ENCODE assay signal across 32 cellular contexts in genomic region chr14:56875104-56875675, GRCh38.
"Had no signal": no experiment of that assay in that cellular context is flagged by ENCODE, and none has a peak within 500 bp of the region (broad histone marks: within the 10 kb centered on the region; RNA-seq: fewer than 3 reads in every experiment).

No MANE protein-coding gene starts in this region.

- H3K4me3 Mint-ChIP-seq: activated B cell treated with CpG ODN at 0.5 μM for 24 hours; activated CD4-positive, alpha-beta memory T cell treated with anti-CD3 and anti-CD28 coated beads for 36 hours; activated CD4-positive, alpha-beta T cell treated with anti-CD3 and anti-CD28 coated beads, Interleukin-2, amount 10 ng/mL, durations not matched to agents 24 days and 14 days; activated naive CD4-positive, alpha-beta T cell treated with anti-CD3 and anti-CD28 coated beads for 36 hours; activated naive CD8-positive, alpha-beta T cell treated with anti-CD3 and anti-CD28 coated beads for 36 hours; activated T-cell treated with anti-CD3 and anti-CD28 coated beads, Interleukin-2, amount 50 U/mL, for 24 hours; activated T-helper 1 cell treated with anti-CD3 and anti-CD28 coated beads, Interleukin-12 subunit alpha, Interleukin-12 subunit beta, Interleukin-2, Interleukin-4 antibody, amounts not matched to agents 30 ng/mL and 10 ng/mL and 1 ng/mL, durations not matched to agents 14 hours and 24 hours and 36 hours; activated T-helper 17 cell treated with anti-CD3 and anti-CD28 coated beads, Interleukin-2, amount 50 U/mL, for 72 hours; T-helper 1 cell treated with Interleukin-12 subunit alpha and Interleukin-12 subunit beta and Interleukin-4 antibody, amounts not matched to agents 30 μg/mL and 1 μg/mL, for 36 hours; T-helper 2 cell treated with Interferon-gamma antibody and Interleukin-4, amounts not matched to agents 5 μg/mL and 100 μg/mL, for 36 hours had no signal

- H3K9me3 ChIP-seq: adrenal gland, body of pancreas, breast epithelium had no signal

- DNase-seq: activated B cell treated with CpG ODN at 0.5 μM for 24 hours; activated CD4-positive, alpha-beta T cell treated with anti-CD3 and anti-CD28 coated beads for 4 hours; activated CD4-positive, alpha-beta T cell treated with anti-CD3 and anti-CD28 coated beads, Interleukin-2, amount 10 ng/mL, durations not matched to agents 24 days and 14 days; activated CD4-positive, alpha-beta T cell treated with anti-CD3 and anti-CD28 coated beads, Interleukin-2, amount 50 U/mL, for 1 hour; activated CD4-positive, alpha-beta T cell treated with anti-CD3 and anti-CD28 coated beads, Interleukin-2, amount 50 U/mL, for 4 hours; activated CD4-positive, CD25-positive, alpha-beta regulatory T cell treated with anti-CD3 and anti-CD28 coated beads, Interleukin-2, amount 50 U/mL, for 72 hours; activated CD8-positive, alpha-beta memory T cell treated with anti-CD3 and anti-CD28 coated beads, Interleukin-2, amount 50 U/mL, for 4 hours; activated effector memory CD4-positive, alpha-beta T cell treated with anti-CD3 and anti-CD28 coated beads, Interleukin-2, amount 50 U/mL, for 16 hours; activated gamma-delta T cell treated with Interleukin-2 at 50 U/mL for 16 hours; activated naive CD4-positive, alpha-beta T cell; activated naive CD4-positive, alpha-beta T cell treated with anti-CD3 and anti-CD28 coated beads, Interleukin-2, amount 50 U/mL, for 16 hours; activated naive CD8-positive, alpha-beta T cell treated with anti-CD3 and anti-CD28 coated beads for 36 hours; activated T-cell treated with anti-CD3 and anti-CD28 coated beads for 4 hours; activated T-cell treated with anti-CD3 and anti-CD28 coated beads, Interleukin-2, amount 50 U/mL, for 24 hours; activated T-cell treated with anti-CD3 and anti-CD28 coated beads, Interleukin-2, amount 50 U/mL, for 48 hours; amniotic stem cell; aorta; brain microvascular endothelial cell; central memory CD4-positive, alpha-beta T cell; T-helper 2 cell; T-helper 9 cell had no signal

- H3K27ac Mint-ChIP-seq: activated B cell treated with CpG ODN at 0.5 μM for 24 hours; activated CD4-positive, alpha-beta memory T cell treated with anti-CD3 and anti-CD28 coated beads for 36 hours; activated CD4-positive, alpha-beta T cell treated with anti-CD3 and anti-CD28 coated beads, Interleukin-2, amount 10 ng/mL, durations not matched to agents 24 days and 14 days; activated naive CD4-positive, alpha-beta T cell treated with anti-CD3 and anti-CD28 coated beads for 36 hours; activated naive CD4-positive, alpha-beta T cell treated with anti-CD3 and anti-CD28 coated beads, Interleukin-2, amount 50 U/mL, for 72 hours; activated naive CD8-positive, alpha-beta T cell treated with anti-CD3 and anti-CD28 coated beads for 36 hours; activated T-cell treated with anti-CD3 and anti-CD28 coated beads, Interleukin-2, amount 50 U/mL, for 24 hours; activated T-helper 1 cell treated with anti-CD3 and anti-CD28 coated beads, Interleukin-12 subunit alpha, Interleukin-12 subunit beta, Interleukin-2, Interleukin-4 antibody, amounts not matched to agents 30 ng/mL and 10 ng/mL and 1 ng/mL, durations not matched to agents 14 hours and 24 hours and 36 hours; activated T-helper 17 cell treated with anti-CD3 and anti-CD28 coated beads, Interleukin-2, amount 50 U/mL, for 72 hours; T-helper 1 cell treated with Interleukin-12 subunit alpha and Interleukin-12 subunit beta and Interleukin-4 antibody, amounts not matched to agents 30 μg/mL and 1 μg/mL, for 36 hours; T-helper 2 cell treated with Interferon-gamma antibody and Interleukin-4, amounts not matched to agents 5 μg/mL and 100 μg/mL, for 36 hours had no signal

- H3K27ac ChIP-seq: adrenal gland, body of pancreas, brain microvascular endothelial cell, breast epithelium, VCaP had no signal

- H3K4me1 Mint-ChIP-seq: activated B cell treated with CpG ODN at 0.5 μM for 24 hours; activated CD4-positive, alpha-beta T cell treated with anti-CD3 and anti-CD28 coated beads, Interleukin-2, amount 10 ng/mL, durations not matched to agents 24 days and 14 days; activated naive CD8-positive, alpha-beta T cell treated with anti-CD3 and anti-CD28 coated beads for 36 hours; activated T-helper 17 cell treated with anti-CD3 and anti-CD28 coated beads, Interleukin-2, amount 50 U/mL, for 72 hours had no signal

- H3K4me3 ChIP-seq: adrenal gland, body of pancreas, breast epithelium had no signal

- H3K36me3 ChIP-seq: adrenal gland, brain microvascular endothelial cell, breast epithelium had no signal

- ATAC-seq: activated naive CD4-positive, alpha-beta T cell treated with anti-CD3 and anti-CD28 coated beads, Interleukin-2, amount 50 U/mL, for 72 hours; activated T-helper 17 cell treated with anti-CD3 and anti-CD28 coated beads, Interleukin-2, amount 50 U/mL, for 72 hours; body of pancreas had no signal

- H3K27me3 Mint-ChIP-seq: activated CD4-positive, alpha-beta T cell treated with anti-CD3 and anti-CD28 coated beads, Interleukin-2, amount 10 ng/mL, durations not matched to agents 24 days and 14 days had no signal

- H3K36me3 Mint-ChIP-seq: activated CD4-positive, alpha-beta memory T cell treated with anti-CD3 and anti-CD28 coated beads for 36 hours; activated naive CD8-positive, alpha-beta T cell treated with anti-CD3 and anti-CD28 coated beads for 36 hours had no signal

- H3K4me1 ChIP-seq: adrenal gland, body of pancreas, breast epithelium had no signal

- H3K9me3 Mint-ChIP-seq: activated B cell treated with CpG ODN at 0.5 μM for 24 hours; activated CD4-positive, alpha-beta memory T cell treated with anti-CD3 and anti-CD28 coated beads for 36 hours; activated CD4-positive, alpha-beta T cell treated with anti-CD3 and anti-CD28 coated beads, Interleukin-2, amount 10 ng/mL, durations not matched to agents 24 days and 14 days; activated naive CD8-positive, alpha-beta T cell treated with anti-CD3 and anti-CD28 coated beads for 36 hours; activated T-cell treated with anti-CD3 and anti-CD28 coated beads, Interleukin-2, amount 50 U/mL, for 24 hours; activated T-helper 1 cell treated with anti-CD3 and anti-CD28 coated beads, Interleukin-12 subunit alpha, Interleukin-12 subunit beta, Interleukin-2, Interleukin-4 antibody, amounts not matched to agents 30 ng/mL and 10 ng/mL and 1 ng/mL, durations not matched to agents 14 hours and 24 hours and 36 hours; activated T-helper 17 cell treated with anti-CD3 and anti-CD28 coated beads, Interleukin-2, amount 50 U/mL, for 72 hours; T-helper 1 cell treated with Interleukin-12 subunit alpha and Interleukin-12 subunit beta and Interleukin-4 antibody, amounts not matched to agents 30 μg/mL and 1 μg/mL, for 36 hours; T-helper 2 cell treated with Interferon-gamma antibody and Interleukin-4, amounts not matched to agents 5 μg/mL and 100 μg/mL, for 36 hours had no signal

- H3K27me3 ChIP-seq: body of pancreas, brain microvascular endothelial cell, breast epithelium had no signal
